1 cellular context compared by ENCODE assay signal in genomic region chr15:90420488-90420850, GRCh38.
TF ChIP-seq lines count a peak whose summit lies in the region.

No MANE protein-coding gene starts in this region.

TF ChIP-seq in K562, 482 proteins besides CTCF, POLR2A, EP300 and RAD21:
- TF ChIP-seq CSDE1 (IDR thresholded peaks at IDR 0.05) (no peak), PRDM10 (IDR thresholded peaks at IDR 0.05; ENCODE audit: partially characterized antibody) (peak; percentile 38), GTF2F1 (IDR thresholded peaks at IDR 0.05; ENCODE audit: low read depth, low read length) (no peak), GATAD2A (IDR thresholded peaks at IDR 0.05) (no peak), ETV5 (CRISPR knock-in tag; IDR thresholded peaks at IDR 0.05; ENCODE audit: low read depth) (no peak), IFI16 (CRISPR knock-in tag; IDR thresholded peaks at IDR 0.05) (no peak)
